In genomic region chr21:25215698-25216384, GRCh38 we compare ENCODE assay signal across 13 cellular contexts.
DNase-seq lines count a peak whose midpoint lies in the region; ATAC-seq, FAIRE-seq and TF ChIP-seq lines count a peak whose summit lies in the region.
"Had no signal": no experiment of that assay in that cellular context is flagged by ENCODE, and none has a peak within 500 bp of the region (broad histone marks: within the 10 kb centered on the region; RNA-seq: fewer than 3 reads in every experiment).

No MANE protein-coding gene starts in this region.

- no peaks in the 10 kb centered on the region for H3K27me3 Mint-ChIP-seq in memory B cell

- intact Hi-C loops in uterus (cut with DNase I; ENCODE audit: low total_unique reads): no loop called here

- peak in 1 of 2 donors; percentile 22 for DNase-seq in memory B cell (ENCODE audit: low spot score in 2 of 2)
- DNase-seq in EL: no peak
- no peak for DNase-seq in uterus
- DNase-seq in GM10248 (ENCODE audit: extremely low spot score): no peak
- DNase-seq in small intestine: no peak
- DNase-seq: activated naive CD4-positive, alpha-beta T cell; KBM-7; nucleus accumbens; stimulated activated CD4-positive, alpha-beta T cell treated with anti-CD3 and anti-CD28 coated beads, Interleukin-2, amount 100 ng/mL, for 24 hours had no signal

- CTCF ChIA-PET in GM10248 (lab: Yijun Ruan, JAX): no interaction called here

- H3K27ac Mint-ChIP-seq in memory B cell: peak overlapping the region; percentile 76

- H3K9me3 ChIP-seq in uterus (no peaks in the 10 kb centered on the region), small intestine (ENCODE audit: control insufficient read depth, low read depth) (no peaks in the 10 kb centered on the region)

- H3K27me3 ChIP-seq in uterus (no peaks in the 10 kb centered on the region), small intestine (ENCODE audit: control insufficient read depth in 2 of 2, insufficient read depth in 2 of 2, low read length in 2 of 2) (no peaks in the 10 kb centered on the region)

- TF ChIP-seq CTCF in uterus (IDR thresholded peaks at IDR 0.05): no peak
- TF ChIP-seq CTCF in GM10248 (IDR thresholded peaks at IDR 0.05; ENCODE audit: control extremely low read depth, extremely low read depth, low read depth, missing control alignments): no peak

- H3K4me1 ChIP-seq in uterus: no peaks in the 10 kb centered on the region
- H3K4me1 ChIP-seq in small intestine (ENCODE audit: control insufficient read depth in 2 of 2, insufficient read depth in 1 of 2, low read depth in 1 of 2, low read length in 1 of 2): no peaks in the 10 kb centered on the region

- H3K9me3 Mint-ChIP-seq in memory B cell: peaks cover 7% of the 10 kb centered on the region

- ATAC-seq in GM19025 (IDR thresholded peaks at IDR 0.05; ENCODE audit: low read depth, unreplicated experiment): peak; percentile 91
- ATAC-seq in GM21737 (IDR thresholded peaks at IDR 0.05; ENCODE audit: unreplicated experiment): peak; percentile 84
- ATAC-seq in HG03139 (IDR thresholded peaks at IDR 0.05; ENCODE audit: unreplicated experiment): peak; percentile 95
- ATAC-seq in memory B cell (ENCODE audit: low read depth): peak; percentile 95
- ATAC-seq: left lobe of liver had no signal

- FAIRE-seq in small intestine (lab: Jason Lieb, UNC): no peak

- peak overlapping the region; percentile 25 for H3K4me3 Mint-ChIP-seq in memory B cell

- peaks cover 8% of the 10 kb centered on the region for H3K36me3 Mint-ChIP-seq in memory B cell

- POLR2A ChIA-PET in GM10248 (lab: Yijun Ruan, JAX): no interaction called here

- H3K4me1 Mint-ChIP-seq in memory B cell: peaks cover 19% of the 10 kb centered on the region

- TF ChIP-seq POLR2A in uterus (IDR thresholded peaks at IDR 0.05): no peak

- WGBS in small intestine, 3 donors: 50 to 72% (median 62%) methylated on average over 2 of the region's 2 CpGs

- H3K4me3 ChIP-seq in uterus (no peak overlapping the region), small intestine (ENCODE audit: low read depth in 1 of 2, low read length in 2 of 2) (no peak overlapping the region)

- no peaks in the 10 kb centered on the region for H3K36me3 ChIP-seq in uterus
- no peaks in the 10 kb centered on the region for H3K36me3 ChIP-seq in small intestine (ENCODE audit: control insufficient read depth in 2 of 2, insufficient read depth in 2 of 2, low read length in 2 of 2)

- H3K27ac ChIP-seq in uterus (no peak overlapping the region), small intestine (ENCODE audit: low read depth in 1 of 2, low read length in 1 of 2) (no peak overlapping the region)
